ENCODE assay signal across 13 cellular contexts in genomic region chr1:232978091-232978634, GRCh38. TPM values are rescaled to one million over a fixed set of nuclear protein-coding genes. Genes with fewer than 3 reads are reported as not detected.
DNase-seq lines count a peak whose midpoint lies in the region; ATAC-seq and TF ChIP-seq lines count a peak whose summit lies in the region.
"Had no signal": no experiment of that assay in that cellular context is flagged by ENCODE, and none has a peak within 500 bp of the region (broad histone marks: within the 10 kb centered on the region; RNA-seq: fewer than 3 reads in every experiment).

No MANE protein-coding gene starts in this region.

- no peak for TF ChIP-seq POLR2A in esophagus muscularis mucosa (IDR thresholded peaks at IDR 0.05; ENCODE audit: low read depth)

- H3K27ac Mint-ChIP-seq in natural killer cell treated with Interleukin-12 subunit alpha and Interleukin-12 subunit beta and Interleukin-15 and Interleukin-18, amount 100 ng/mL, for 72 hours, result peak overlapping the region; percentile 69 to 76
- peak overlapping the region in 1 of 2 donors; percentile 54 for H3K27ac Mint-ChIP-seq in natural killer cell

- WGBS in esophagus muscularis mucosa, result 53% methylated on average over 8 of the region's 8 CpGs

- H3K9me3 ChIP-seq in esophagus muscularis mucosa, result peaks cover 0 to 10% (median 5%) of the 10 kb centered on the region in 4 donors

- H3K9me3 Mint-ChIP-seq in natural killer cell treated with Interleukin-12 subunit alpha and Interleukin-12 subunit beta and Interleukin-15 and Interleukin-18, amount 100 ng/mL, for 72 hours, result peaks cover 12% of the 10 kb centered on the region
- peaks cover 2 to 9% of the 10 kb centered on the region in 2 donors for H3K9me3 Mint-ChIP-seq in natural killer cell

- no peak overlapping the region for H3K4me3 ChIP-seq in esophagus muscularis mucosa
- H3K4me3 ChIP-seq: suprapubic skin had no signal

- TF ChIP-seq EP300 in esophagus muscularis mucosa (IDR thresholded peaks at IDR 0.05), result no peak

- no peak for DNase-seq in natural killer cell treated with Interleukin-12 subunit alpha and Interleukin-12 subunit beta and Interleukin-15 and Interleukin-18, amount 100 ng/mL, for 72 hours (ENCODE audit: low spot score)
- DNase-seq in natural killer cell, result no peak
- DNase-seq in SK-N-DZ (ENCODE audit: low spot score), result peak; percentile 80
- DNase-seq in esophagus muscularis mucosa (ENCODE audit: extremely low spot score), result peak; percentile 12
- DNase-seq in NCI-H2227 (lab: John Stamatoyannopoulos, UW; ENCODE audit: unreplicated experiment), result no peak
- no peak for DNase-seq in cortex of kidney (lab: John Stamatoyannopoulos, UW)
- DNase-seq in SKM-1 treated with dmso at 0.1 percent for 144 hours (lab: John Stamatoyannopoulos, UW; ENCODE audit: unreplicated experiment), result no peak
- DNase-seq: activated T-cell treated with anti-CD3 and anti-CD28 coated beads, Interleukin-2, amount 50 U/mL, for 1 hour; mesendoderm had no signal

- H3K36me3 Mint-ChIP-seq in natural killer cell treated with Interleukin-12 subunit alpha and Interleukin-12 subunit beta and Interleukin-15 and Interleukin-18, amount 100 ng/mL, for 72 hours, result peaks cover 25% of the 10 kb centered on the region
- H3K36me3 Mint-ChIP-seq in natural killer cell, result peaks cover 26% of the 10 kb centered on the region

- H3K27me3 ChIP-seq in esophagus muscularis mucosa, result no peaks in the 10 kb centered on the region
- H3K27me3 ChIP-seq: suprapubic skin had no signal

- peaks cover 0 to 10% (median 7%) of the 10 kb centered on the region in 4 donors for H3K4me1 ChIP-seq in esophagus muscularis mucosa

- TF ChIP-seq CTCF in natural killer cell (IDR thresholded peaks at IDR 0.05), result no peak
- TF ChIP-seq CTCF in esophagus muscularis mucosa (IDR thresholded peaks at IDR 0.05), result no peak

- H3K4me3 Mint-ChIP-seq in natural killer cell treated with Interleukin-12 subunit alpha and Interleukin-12 subunit beta and Interleukin-15 and Interleukin-18, amount 100 ng/mL, for 72 hours, result peak overlapping the region; percentile 49
- H3K4me3 Mint-ChIP-seq in natural killer cell, result no peak overlapping the region

- ATAC-seq in natural killer cell treated with Interleukin-12 subunit alpha and Interleukin-12 subunit beta and Interleukin-15 and Interleukin-18, amount 100 ng/mL, for 72 hours, result peak in 1 of 2 donors; percentile 51
- ATAC-seq in natural killer cell (no peak), GM18520 (IDR thresholded peaks at IDR 0.05; ENCODE audit: unreplicated experiment) (no peak)
- ATAC-seq: HCT116 had no signal

- no peak overlapping the region for H3K27ac ChIP-seq in esophagus muscularis mucosa (replicated peaks in 1 of 4)
- H3K27ac ChIP-seq: epithelial cell of prostate, suprapubic skin had no signal

- peaks cover 12 to 19% of the 10 kb centered on the region in 2 donors for H3K4me1 Mint-ChIP-seq in natural killer cell treated with Interleukin-12 subunit alpha and Interleukin-12 subunit beta and Interleukin-15 and Interleukin-18, amount 100 ng/mL, for 72 hours (ENCODE audit: low read depth in 2 of 2)
- H3K4me1 Mint-ChIP-seq in natural killer cell, result peaks cover 15% of the 10 kb centered on the region in 2 donors

- intact Hi-C loops in natural killer cell (cut with micrococcal nuclease), result no loop called here
- intact Hi-C loops in esophagus muscularis mucosa (cut with DNase I), result no loop called here

- H3K36me3 ChIP-seq in esophagus muscularis mucosa, result peaks cover 0 to 43% (median 15%) of the 10 kb centered on the region in 4 donors

- no peaks in the 10 kb centered on the region for H3K27me3 Mint-ChIP-seq in natural killer cell treated with Interleukin-12 subunit alpha and Interleukin-12 subunit beta and Interleukin-15 and Interleukin-18, amount 100 ng/mL, for 72 hours
- no peaks in the 10 kb centered on the region for H3K27me3 Mint-ChIP-seq in natural killer cell (ENCODE audit: low read depth in 2 of 2)

RNA-seq across cellular contexts. Expression of gene NTPCR, which starts 27.8 kb away (rescaled TPM):
- 10 to 100 TPM; 27.4 to 41.6 TPM for total RNA-seq in natural killer cell treated with Interleukin-12 subunit alpha and Interleukin-12 subunit beta and Interleukin-15 and Interleukin-18, amount 100 ng/mL, for 72 hours
- total RNA-seq in natural killer cell, result 10 to 100 TPM; 12.9 to 25.7 (median 17.4) TPM
- 54.2 and 68.1 TPM in 2 replicates for polyA plus RNA-seq in SK-N-DZ (2014; cell fraction: cytosol; rRNA removed)
- 34.2 and 38.7 TPM in 2 replicates for polyA plus RNA-seq in SK-N-DZ (2014; cell fraction: nucleus; rRNA removed)
- total RNA-seq in esophagus muscularis mucosa, result 10 to 100 TPM; 21.7 to 26.6 (median 24.6) TPM

Comparison
In these comparisons a context has a peak if more than half of its experiments do, and no peak if none do; other contexts are left out.
1. DNase-seq: peak in SK-N-DZ (single experiment) and esophagus muscularis mucosa (single experiment); none in natural killer cell treated with Interleukin-12 subunit alpha and Interleukin-12 subunit beta and Interleukin-15 and Interleukin-18, amount 100 ng/mL, for 72 hours (single experiment), natural killer cell (single experiment), NCI-H2227 (single experiment), cortex of kidney (single experiment) and SKM-1 treated with dmso at 0.1 percent for 144 hours (single experiment).